ENCODE assay signal across 14 cellular contexts in genomic region chr6:168623736-168624135, GRCh38.
DNase-seq lines count a peak whose midpoint lies in the region.
"Had no signal": no experiment of that assay in that cellular context is flagged by ENCODE, and none has a peak within 500 bp of the region (broad histone marks: within the 10 kb centered on the region; RNA-seq: fewer than 3 reads in every experiment).

No MANE protein-coding gene starts in this region.

- no peaks in the 10 kb centered on the region for H3K79me2 ChIP-seq in GM23248 (ENCODE audit: insufficient read depth)

- no peak overlapping the region for H2BK15ac ChIP-seq in neuronal stem cell (ENCODE audit: low read length)

- DNase-seq in DMS53 (lab: John Stamatoyannopoulos, UW) (peak; percentile 18), DMS53 treated with DMSO at 0.1 percent for 48 hours (lab: John Stamatoyannopoulos, UW; ENCODE audit: unreplicated experiment) (no peak), NCI-H748 treated with DMSO at 0.1 percent for 48 hours (lab: John Stamatoyannopoulos, UW) (peak; percentile 50), neuronal stem cell (ENCODE audit: low spot score) (no peak), GM23248 (no peak), Kasumi-1 (lab: John Stamatoyannopoulos, UW) (no peak), COLO829 (ENCODE audit: low spot score) (no peak)
- DNase-seq: CD8-positive, alpha-beta T cell; DMS79; GOT3; HCEC 1CT; HFFc6 had no signal

- H3K23ac ChIP-seq in neuronal stem cell (ENCODE audit: low read depth, low read length, poor library complexity): no peak overlapping the region

- in situ Hi-C loops in GM23248 (cut with MboI): no loop called here

- H3K4ac ChIP-seq in neuronal stem cell (ENCODE audit: low read length): no peak overlapping the region

- no peak overlapping the region for H2AFZ ChIP-seq in neuronal stem cell (ENCODE audit: low read length)
- no peak overlapping the region for H2AFZ ChIP-seq in GM23248

- H3K79me1 ChIP-seq in neuronal stem cell (ENCODE audit: low read depth, low read length): no peaks in the 10 kb centered on the region

- H3K36me3 ChIP-seq in neuronal stem cell (replicated peaks in 1 of 2; ENCODE audit: control insufficient read depth in 2 of 2, insufficient read depth in 2 of 2, low read length in 2 of 2) (no peaks in the 10 kb centered on the region), GM23248 (ENCODE audit: low read depth) (no peaks in the 10 kb centered on the region)

- no peak overlapping the region for H2BK5ac ChIP-seq in neuronal stem cell (ENCODE audit: low read length)

- H3K18ac ChIP-seq in neuronal stem cell (ENCODE audit: low read length): peak overlapping the region; percentile 54

- no peak overlapping the region for H4K8ac ChIP-seq in neuronal stem cell (ENCODE audit: low read depth, low read length)

- H3K27ac ChIP-seq in neuronal stem cell (replicated peaks; ENCODE audit: low read length): no peak overlapping the region
- no peak overlapping the region for H3K27ac ChIP-seq in GM23248
- H3K27ac ChIP-seq: 22Rv1 had no signal

- WGBS in neuronal stem cell (ENCODE audit: extremely low coverage in 2 of 2, insufficient read length in 2 of 2, insufficient replicate concordance in 1 of 2), 2 donors: no CpG with 5 or more reads among the region's 13 CpGs
- 60 to 65% methylated on average over 13 of the region's 13 CpGs for WGBS in GM23248 (ENCODE audit: low coverage in 1 of 2, low lambda C conversion rate in 2 of 2, missing lambda C conversion rate in 2 of 2), 2 experiments

- H4K20me1 ChIP-seq in GM23248 (ENCODE audit: insufficient read depth): no peaks in the 10 kb centered on the region

- H3K14ac ChIP-seq in neuronal stem cell (ENCODE audit: low read length): no peak overlapping the region

- H3K4me1 ChIP-seq in neuronal stem cell (ENCODE audit: control insufficient read depth in 2 of 2, insufficient read depth in 1 of 2, low read depth in 1 of 2, low read length in 2 of 2) (peaks cover 5 to 14% of the 10 kb centered on the region in 2 donors), GM23248 (ENCODE audit: insufficient read depth) (no peaks in the 10 kb centered on the region)

- H2BK12ac ChIP-seq in neuronal stem cell (ENCODE audit: low read length): peak overlapping the region; percentile 91

- no peaks in the 10 kb centered on the region for H3F3A ChIP-seq in GM23248 (ENCODE audit: insufficient read depth)

- H2BK120ac ChIP-seq in neuronal stem cell (ENCODE audit: low read depth, low read length): no peak overlapping the region

- H3K9ac ChIP-seq in neuronal stem cell (ENCODE audit: low read depth, low read length, poor library complexity): no peak overlapping the region
- H3K9ac ChIP-seq in GM23248: no peak overlapping the region

- no peaks in the 10 kb centered on the region for H3K9me3 ChIP-seq in neuronal stem cell (replicated peaks in 1 of 2; ENCODE audit: control insufficient read depth in 2 of 2, insufficient read depth in 1 of 2, low read depth in 1 of 2, low read length in 2 of 2)
- H3K9me3 ChIP-seq in GM23248 (ENCODE audit: low read depth): no peaks in the 10 kb centered on the region

- H3K4me2 ChIP-seq in neuronal stem cell (ENCODE audit: insufficient read depth, low read length, poor library complexity, severe bottlenecking) (no peak overlapping the region), GM23248 (ENCODE audit: unreplicated experiment) (no peak overlapping the region)

- H3K4me3 ChIP-seq in neuronal stem cell (ENCODE audit: low read length in 2 of 2) (no peak overlapping the region), GM23248 (no peak overlapping the region)
- H3K4me3 ChIP-seq: GM12878 had no signal

- no peak overlapping the region for H4K91ac ChIP-seq in neuronal stem cell (ENCODE audit: low read depth, low read length, poor library complexity)

- H3K27me3 ChIP-seq in neuronal stem cell (ENCODE audit: control insufficient read depth in 3 of 3, insufficient read depth in 3 of 3, low read depth in 1 of 3, low read length in 3 of 3) (no peaks in the 10 kb centered on the region), GM23248 (replicated peaks; ENCODE audit: insufficient read depth) (no peaks in the 10 kb centered on the region)

- no peaks in the 10 kb centered on the region for H3K9me2 ChIP-seq in GM23248 (ENCODE audit: insufficient read depth)

- peak overlapping the region; percentile 57 for H2AK5ac ChIP-seq in neuronal stem cell (ENCODE audit: low read depth, low read length)

Comparison
In these comparisons a context has a peak if more than half of its experiments do, and no peak if none do; other contexts are left out.
1. DNase-seq: peak in DMS53 (single experiment) and NCI-H748 treated with DMSO at 0.1 percent for 48 hours (single experiment); none in DMS53 treated with DMSO at 0.1 percent for 48 hours (single experiment), neuronal stem cell (single experiment), GM23248 (single experiment), Kasumi-1 (0 of 2) and COLO829 (single experiment).